In genomic region chr6:26250806-26251075, GRCh38 we compare ENCODE assay signal across 8 cellular contexts.
DNase-seq lines count a peak whose midpoint lies in the region; ATAC-seq, FAIRE-seq and TF ChIP-seq lines count a peak whose summit lies in the region.

No MANE protein-coding gene starts in this region.

- POLR2A ChIA-PET in K562 (lab: Yijun Ruan, JAX): interaction anchor here (0.8 to 6.7 kb wide), 21 partner anchors 8 to 1826 kb away, joined by 3 to 112 read pairs (median 5); a partner anchor contains a TSS

- H3K4me3 ChIP-seq in K562: peak overlapping the region; percentile 43; the same call in 1 of the 2 replicates
- peak overlapping the region; percentile 38 to 61 for H3K4me3 ChIP-seq in testis

- intact Hi-C loops in K562 (cut with micrococcal nuclease) (loop anchor here (2.0 kb wide), 2 partner anchors 34 kb away; a partner anchor contains a TSS), testis (cut with DNase I; ENCODE audit: low total_unique reads) (no loop called here)

- FAIRE-seq in K562 (lab: Jason Lieb, UNC): no peak

- TF ChIP-seq POLR2A in K562 (conservative IDR thresholded peaks at IDR 0.05) (no peak), testis (IDR thresholded peaks at IDR 0.05) (no peak)

- H3K9me1 ChIP-seq in K562 (ENCODE audit: control insufficient read depth, insufficient read depth, low read length): no peaks in the 10 kb centered on the region

- TF ChIP-seq EP300 in K562 (IDR thresholded peaks at IDR 0.05; ENCODE audit: low read length): no peak

- H3K9me3 ChIP-seq in K562 (replicated peaks; ENCODE audit: control insufficient read depth, insufficient read depth, low read depth, low read length): no peaks in the 10 kb centered on the region; the same call in 1 of the 2 replicates
- H3K9me3 ChIP-seq in testis: no peaks in the 10 kb centered on the region

- H3K9ac ChIP-seq in K562 (ENCODE audit: insufficient read depth in 1 of 2, low read depth in 2 of 2, low read length in 2 of 2): peak overlapping the region in 1 of 2 experiments; percentile 81; a peak in 2 of 4 replicates

- in situ Hi-C loops in K562 (cut with MboI): no loop called here

- TF ChIP-seq RAD21 in K562 (CRISPR knock-in tag; conservative IDR thresholded peaks at IDR 0.05 in 1 of 2, IDR thresholded peaks at IDR 0.05 in 1 of 2): no peak

- BruUV-seq in K562 (replicated peaks; lab: Mats Ljungman, UMichigan): no TSS peak

- peaks cover 41% of the 10 kb centered on the region for H3K79me2 ChIP-seq in K562 (ENCODE audit: control insufficient read depth, insufficient read depth, low read length)

- H3K4me1 ChIP-seq in K562 (replicated peaks in 1 of 2; ENCODE audit: control insufficient read depth in 2 of 2, insufficient read depth in 2 of 2, low read length in 2 of 2): peaks cover 5 to 12% of the 10 kb centered on the region in 2 experiments; a peak in 3 of 5 replicates
- no peaks in the 10 kb centered on the region for H3K4me1 ChIP-seq in testis

- H3K27ac ChIP-seq in K562 (ENCODE audit: extremely low read depth, low read depth, low read length) (peak overlapping the region; percentile 91), testis (peak overlapping the region in 1 of 2 donors; percentile 81)

- peak overlapping the region; percentile 77 for H2AFZ ChIP-seq in K562 (ENCODE audit: low read depth, low read length)

- no peaks in the 10 kb centered on the region for H4K20me1 ChIP-seq in K562 (replicated peaks; ENCODE audit: control insufficient read depth, insufficient read depth, low read length)

- WGBS in K562 (ENCODE audit: insufficient coverage, low coverage, missing lambda C conversion rate): 86% methylated on average over 7 of the region's 7 CpGs
- 2 to 9% methylated on average over 7 of the region's 7 CpGs for WGBS in testis, 2 donors

- peak overlapping the region; percentile 80 for H3K4me2 ChIP-seq in K562 (ENCODE audit: insufficient read depth, low read length)

- TF ChIP-seq CTCF in K562 (IDR thresholded peaks at IDR 0.05 in 2 of 3, conservative IDR thresholded peaks at IDR 0.05 in 1 of 3; ENCODE audit: insufficient read depth in 2 of 3, low read depth in 1 of 3, low read length in 3 of 3): no peak
- TF ChIP-seq CTCF in testis (IDR thresholded peaks at IDR 0.05): no peak

- CTCF ChIA-PET in K562 (lab: Yijun Ruan, JAX; ENCODE audit: low intra/inter-chr PET ratio): no interaction called here

- DNase-seq in ELF-1 (ENCODE audit: low read depth, low spot score) (peak; percentile 30), Kasumi-1 (lab: John Stamatoyannopoulos, UW) (peak; percentile 83 to 84), K562 (ENCODE audit: extremely low read depth in 1 of 4, low spot score in 3 of 4) (no peak), kidney glomerular epithelial cell (lab: John Stamatoyannopoulos, UW) (peak; percentile 46), testis (peak; percentile 49), NCI-H774 (lab: John Stamatoyannopoulos, UW) (no peak), HK-2 (ENCODE audit: unreplicated experiment) (no peak)

- no peak for ATAC-seq in K562
- ATAC-seq in HG02840 (IDR thresholded peaks at IDR 0.05; ENCODE audit: low FRiP score, unreplicated experiment): no peak

- H3K36me3 ChIP-seq in K562 (ENCODE audit: control insufficient read depth, insufficient read depth, low read length): no peaks in the 10 kb centered on the region
- no peaks in the 10 kb centered on the region for H3K36me3 ChIP-seq in testis (ENCODE audit: low read depth, missing control alignments)

- H3K27me3 ChIP-seq in K562 (ENCODE audit: control insufficient read depth in 2 of 2, insufficient read depth in 2 of 2, low read length in 2 of 2) (no peaks in the 10 kb centered on the region), testis (no peaks in the 10 kb centered on the region)

TF ChIP-seq in K562, 482 proteins besides CTCF, POLR2A, EP300 and RAD21 (continues in another document):
- TF ChIP-seq ZNF551 (CRISPR knock-in tag; IDR thresholded peaks at IDR 0.05) (no peak), KDM1A (IDR thresholded peaks at IDR 0.05) (no peak), HINFP (tag; conservative IDR thresholded peaks at IDR 0.05; ENCODE audit: low read depth) (0 out of 2 replicates have a peak, but pooled peaks have one; percentile 5), FOSL1 (tag; conservative IDR thresholded peaks at IDR 0.05) (0 out of 2 replicates have a peak, but pooled peaks have one; percentile 12), ZNF589 (CRISPR knock-in tag; IDR thresholded peaks at IDR 0.05; ENCODE audit: low read depth) (no peak), ZNF609 (CRISPR knock-in tag; IDR thresholded peaks at IDR 0.05; ENCODE audit: borderline replicate concordance) (no peak), HDAC3 (IDR thresholded peaks at IDR 0.05; ENCODE audit: borderline replicate concordance, partially characterized antibody) (peak; percentile 5), ETV1 (tag; conservative IDR thresholded peaks at IDR 0.05; ENCODE audit: low read depth) (0 out of 2 replicates have a peak, but pooled peaks have one; percentile 43), MYBL2 (IDR thresholded peaks at IDR 0.05; ENCODE audit: low read depth) (0 out of 2 replicates have a peak, but pooled peaks have one; percentile 62), MYBL2 (CRISPR knock-in tag; IDR thresholded peaks at IDR 0.05; ENCODE audit: borderline replicate concordance) (no peak), U2AF1 (optimal IDR thresholded peaks at IDR 0.05; ENCODE audit: low read depth, low read length) (no peak), ZNF766 (CRISPR knock-in tag; conservative IDR thresholded peaks at IDR 0.05) (0 out of 2 replicates have a peak, but pooled peaks have one; percentile 10), ZNF644 (tag; IDR thresholded peaks at IDR 0.05; ENCODE audit: low read depth) (0 out of 2 replicates have a peak, but pooled peaks have one; percentile 10), HLTF (IDR thresholded peaks at IDR 0.05) (no peak), ZBTB33 (CRISPR knock-in tag; IDR thresholded peaks at IDR 0.05) (0 out of 2 replicates have a peak, but pooled peaks have one; percentile 9), ZNF175 (CRISPR knock-in tag; IDR thresholded peaks at IDR 0.05; ENCODE audit: low read depth) (0 out of 2 replicates have a peak, but pooled peaks have one; percentile 42)

Comparison
In these comparisons a context has a peak if more than half of its experiments do, and no peak if none do; other contexts are left out.
1. DNase-seq: peak in ELF-1 (single experiment), Kasumi-1 (2 of 2), kidney glomerular epithelial cell (single experiment) and testis (single experiment); none in K562 (0 of 4), NCI-H774 (single experiment) and HK-2 (single experiment).